In genomic region chr2:75098856-75099255, GRCh38 we compare ENCODE assay signal across 8 cellular contexts.
DNase-seq lines count a peak whose midpoint lies in the region; ATAC-seq and TF ChIP-seq lines count a peak whose summit lies in the region.

No MANE protein-coding gene starts in this region.

- TF ChIP-seq CTCF in left ventricle myocardium inferior (IDR thresholded peaks at IDR 0.05; ENCODE audit: borderline replicate concordance) (peak; percentile 35), esophagus muscularis mucosa (IDR thresholded peaks at IDR 0.05) (peak in 1 of 3 experiments; percentile 27), thyroid gland (IDR thresholded peaks at IDR 0.05) (peak in 1 of 6 experiments; percentile 26)

- H3K27ac ChIP-seq in left ventricle myocardium inferior (replicated peaks) (no peak overlapping the region), esophagus muscularis mucosa (replicated peaks in 1 of 4) (no peak overlapping the region), thyroid gland (no peak overlapping the region)

- intact Hi-C loops in left ventricle myocardium inferior (cut with micrococcal nuclease), result no loop called here
- intact Hi-C loops in left cardiac atrium (cut with DNase I), result no loop called here
- intact Hi-C loops in esophagus muscularis mucosa (cut with DNase I), result no loop called here
- intact Hi-C loops in thyroid gland (cut with DNase I), result no loop called here

- no peaks in the 10 kb centered on the region for H3K4me1 ChIP-seq in left ventricle myocardium inferior
- no peaks in the 10 kb centered on the region for H3K4me1 ChIP-seq in esophagus muscularis mucosa
- H3K4me1 ChIP-seq in thyroid gland, result no peaks in the 10 kb centered on the region

- TF ChIP-seq POLR2A in esophagus muscularis mucosa (IDR thresholded peaks at IDR 0.05; ENCODE audit: low read depth), result no peak
- TF ChIP-seq POLR2A in thyroid gland (IDR thresholded peaks at IDR 0.05), result no peak

- DNase-seq in left ventricle myocardium inferior, result no peak
- no peak for DNase-seq in left cardiac atrium
- DNase-seq in NOMO-1 treated with DMSO at 0.1 percent for 48 hours (lab: John Stamatoyannopoulos, UW; ENCODE audit: unreplicated experiment), result peak; percentile 26
- peak; percentile 86 for DNase-seq in esophagus muscularis mucosa (ENCODE audit: extremely low spot score)
- DNase-seq in NCI-H2081 treated with DMSO at 0.1 percent for 48 hours (lab: John Stamatoyannopoulos, UW), result no peak
- DNase-seq in thyroid gland, result no peak

- ATAC-seq in left cardiac atrium, result no peak
- no peak for ATAC-seq in GM18502 (IDR thresholded peaks at IDR 0.05; ENCODE audit: poor library complexity, unreplicated experiment)
- no peak for ATAC-seq in HG03571 (IDR thresholded peaks at IDR 0.05; ENCODE audit: unreplicated experiment)

- TF ChIP-seq EP300 in esophagus muscularis mucosa (IDR thresholded peaks at IDR 0.05), result no peak

- H3K9me3 ChIP-seq in left ventricle myocardium inferior (replicated peaks) (peaks cover 6% of the 10 kb centered on the region), esophagus muscularis mucosa (no peaks in the 10 kb centered on the region), thyroid gland (no peaks in the 10 kb centered on the region)

- H3K4me3 ChIP-seq in left ventricle myocardium inferior (no peak overlapping the region), esophagus muscularis mucosa (no peak overlapping the region), thyroid gland (replicated peaks in 1 of 3) (no peak overlapping the region)

- no peaks in the 10 kb centered on the region for H3K27me3 ChIP-seq in left ventricle myocardium inferior (ENCODE audit: low read depth)
- H3K27me3 ChIP-seq in esophagus muscularis mucosa, result no peaks in the 10 kb centered on the region
- H3K27me3 ChIP-seq in thyroid gland, result no peaks in the 10 kb centered on the region

- no peaks in the 10 kb centered on the region for H3K36me3 ChIP-seq in left ventricle myocardium inferior
- H3K36me3 ChIP-seq in esophagus muscularis mucosa, result no peaks in the 10 kb centered on the region
- no peaks in the 10 kb centered on the region for H3K36me3 ChIP-seq in thyroid gland

- WGBS in esophagus muscularis mucosa, result 31% methylated on average over 2 of the region's 2 CpGs
- 19 to 31% methylated on average over 2 of the region's 2 CpGs for WGBS in thyroid gland, 2 donors

Comparison
In these comparisons a context has a peak if more than half of its experiments do, and no peak if none do; other contexts are left out.
1. DNase-seq: peak in NOMO-1 treated with DMSO at 0.1 percent for 48 hours (single experiment) and esophagus muscularis mucosa (single experiment); none in left ventricle myocardium inferior (single experiment), left cardiac atrium (single experiment), NCI-H2081 treated with DMSO at 0.1 percent for 48 hours (single experiment) and thyroid gland (0 of 2).